ENCODE assay signal across 25 cellular contexts in the genomic region with DNA sequence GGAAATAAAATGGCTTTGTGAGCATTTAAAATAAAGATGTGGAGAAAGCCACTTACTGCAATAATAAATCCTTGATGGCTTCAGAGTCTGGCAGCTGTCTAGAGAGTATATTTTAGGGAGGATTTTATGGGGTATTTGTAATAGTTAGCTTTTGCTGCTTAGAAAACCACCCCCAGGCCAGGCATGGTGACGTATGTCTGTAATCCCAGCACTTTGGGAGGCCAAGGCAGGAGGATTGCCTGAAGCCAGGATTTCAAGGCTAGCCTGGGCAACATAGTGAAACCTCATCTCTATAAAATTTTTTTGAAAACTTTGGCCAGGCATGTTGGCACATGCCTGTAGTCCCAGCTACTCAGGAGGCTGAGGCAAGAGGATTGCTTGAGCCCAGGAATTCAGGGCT.
A peak's percentile ranks its signal among the peaks of the same experiment; 100 is the strongest.
DNase-seq lines count a peak whose midpoint lies in the region; ATAC-seq and TF ChIP-seq lines count a peak whose summit lies in the region.
"Had no signal": no experiment of that assay in that cellular context is flagged by ENCODE, and none has a peak within 500 bp of the region (broad histone marks: within the 10 kb centered on the region; RNA-seq: fewer than 3 reads in every experiment).

No MANE protein-coding gene starts in this region.

- H3K36me3 Mint-ChIP-seq in nephron progenitor cell (ENCODE audit: low read depth), result peaks cover 71% of the 10 kb centered on the region

- peak overlapping the region; percentile 45 for H3K27ac Mint-ChIP-seq in nephron progenitor cell
- H3K27ac Mint-ChIP-seq: CD4-positive, alpha-beta T cell had no signal

- POLR2A ChIA-PET in HEK293T (lab: Yijun Ruan, JAX), result no interaction called here
- POLR2A ChIA-PET in RWPE1 (lab: Yijun Ruan, JAX; ENCODE audit: low non-redundant PET), result no interaction called here

- TF ChIP-seq CTCF in RWPE1 (conservative IDR thresholded peaks at IDR 0.05; ENCODE audit: low read depth), result no peak
- TF ChIP-seq CTCF in epithelial cell of esophagus (IDR thresholded peaks at IDR 0.05; ENCODE audit: insufficient read depth, low read depth, low read length, missing control alignments), result no peak
- TF ChIP-seq CTCF in nephron progenitor cell (IDR thresholded peaks at IDR 0.05), result no peak

- H3K27me3 Mint-ChIP-seq in nephron progenitor cell (ENCODE audit: low read depth, poor library complexity), result no peaks in the 10 kb centered on the region
- H3K27me3 Mint-ChIP-seq: CD4-positive, alpha-beta T cell had no signal

- H3K4me3 Mint-ChIP-seq in nephron progenitor cell, result no peak overlapping the region
- H3K4me3 Mint-ChIP-seq: CD4-positive, alpha-beta T cell; H9 had no signal

- no peak overlapping the region for H3K4me3 ChIP-seq in epithelial cell of esophagus (ENCODE audit: low read length)
- H3K4me3 ChIP-seq: BLaER1 treated with 17β-estradiol and CSF1 and Interleukin-3, amounts not matched to agents 10 nM and 100 nM; GM12878; GM23248; K562; Peyer's patch; SJCRH30 had no signal

- peak overlapping the region; percentile 18; the same call in 1 of the 2 replicates for H3K27ac ChIP-seq in RWPE1
- H3K27ac ChIP-seq: BLaER1 treated with 17β-estradiol and CSF1 and Interleukin-3, amounts not matched to agents 10 nM and 100 nM; GM23248; Peyer's patch; SJCRH30 had no signal

- peaks cover 51% of the 10 kb centered on the region for H3K4me1 Mint-ChIP-seq in nephron progenitor cell

- in situ Hi-C loops in KBM-7 (cut with MboI; ENCODE audit: low pct_unique_long_range_greater_than_20kb, low sequenced_read_pairs), result no loop called here

- DNase-seq in HEK293T (ENCODE audit: extremely low spot score), result no peak
- no peak for DNase-seq in RWPE1 (ENCODE audit: low spot score)
- peak; percentile 82 for DNase-seq in epithelial cell of esophagus (ENCODE audit: low read depth)
- no peak for DNase-seq in nephron progenitor cell
- DNase-seq in KBM-7, result no peak
- DNase-seq in stimulated activated CD8-positive, alpha-beta memory T cell treated with anti-CD3 and anti-CD28 coated beads, Interleukin-4, amount 100 ng/mL, for 48 hours, result no peak
- DNase-seq in anterior cingulate cortex (lab: John Stamatoyannopoulos, UW), result no peak
- DNase-seq: AML-193; CD4-positive, alpha-beta T cell; COR-L47; EL; GDM1; GM23248; H9; MM.1S; NCI-H2029; NCI-H526; Peyer's patch had no signal

- CTCF ChIA-PET in HEK293T (lab: Yijun Ruan, JAX) (interaction anchor here (1.1 kb wide), 1 partner anchor 24 kb away, joined by 3 read pairs; no protein-coding TSS in a partner anchor), RWPE1 (lab: Yijun Ruan, JAX) (no interaction called here)

- H3K9me3 Mint-ChIP-seq in nephron progenitor cell, result no peaks in the 10 kb centered on the region
- H3K9me3 Mint-ChIP-seq: CD4-positive, alpha-beta T cell; H9 had no signal

- ATAC-seq in HG03378 (IDR thresholded peaks at IDR 0.05; ENCODE audit: unreplicated experiment), result no peak
- ATAC-seq: K562, Right ventricle myocardium inferior, SK-N-SH treated with all-trans-retinoic acid at 6 μM for 48 hours had no signal

TF ChIP-seq in HEK293T, 16 proteins besides CTCF, POLR2A, EP300 and RAD21:
- no peak for TF ChIP-seq FOXA1 (IDR thresholded peaks at IDR 0.05)
- TF ChIP-seq SUZ12 (IDR thresholded peaks at IDR 0.05), result no peak
- TF ChIP-seq ARNT (IDR thresholded peaks at IDR 0.05), result no peak
- TF ChIP-seq PKNOX1 (IDR thresholded peaks at IDR 0.05), result peak; percentile 70
- peak; percentile 38; the same call in 1 of the 2 replicates for TF ChIP-seq ZNF384 (IDR thresholded peaks at IDR 0.05)
- TF ChIP-seq TARDBP (IDR thresholded peaks at IDR 0.05), result no peak
